ENCODE assay signal across 12 cellular contexts in the genomic region with DNA sequence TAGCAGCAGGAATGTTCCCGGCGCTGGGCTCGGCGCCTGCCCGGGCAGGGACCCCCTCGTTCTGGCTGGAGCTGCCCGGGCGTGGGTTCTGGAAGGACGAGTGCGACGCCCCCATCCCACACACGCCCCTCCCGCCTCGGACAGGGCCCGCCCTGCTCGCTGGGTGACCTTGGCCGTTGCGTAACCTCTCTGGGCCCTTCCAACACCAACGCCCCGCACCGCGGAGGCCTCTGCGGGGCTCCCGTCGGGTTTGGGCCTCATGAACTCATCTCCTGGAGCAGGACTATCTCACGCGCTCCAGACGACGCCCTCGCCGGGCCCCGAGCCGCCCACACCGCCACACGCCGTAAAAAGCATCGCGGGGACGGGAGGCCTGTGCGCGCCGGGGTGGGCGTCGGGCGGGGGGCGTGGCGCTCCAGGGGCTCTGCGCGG. TPM values are rescaled to one million over a fixed set of nuclear protein-coding genes. Genes with fewer than 3 reads are reported as not detected.
DNase-seq lines count a peak whose midpoint lies in the region; ATAC-seq and TF ChIP-seq lines count a peak whose summit lies in the region.
"Had no signal": no experiment of that assay in that cellular context is flagged by ENCODE, and none has a peak within 500 bp of the region (broad histone marks: within the 10 kb centered on the region; RNA-seq: fewer than 3 reads in every experiment).

No MANE protein-coding gene starts in this region.

- TF ChIP-seq POLR2A in esophagus squamous epithelium (IDR thresholded peaks at IDR 0.05) = no peak
- TF ChIP-seq POLR2A in tibial nerve (IDR thresholded peaks at IDR 0.05) = peak in 1 of 2 donors; percentile 38

- 30 to 50% methylated on average over 2 of the region's 49 CpGs for WGBS in esophagus squamous epithelium, 2 donors
- 28% methylated on average over 12 of the region's 49 CpGs; no CpG with 5 or more reads in 1 of the 2 donors for WGBS in tibial nerve, 2 donors

- no peaks in the 10 kb centered on the region for H3K27me3 ChIP-seq in NT2/D1 (ENCODE audit: insufficient read depth, insufficient read length)
- peaks cover 0 to 30% (median 1%) of the 10 kb centered on the region in 4 donors for H3K27me3 ChIP-seq in esophagus squamous epithelium
- no peaks in the 10 kb centered on the region for H3K27me3 ChIP-seq in tibial nerve

- intact Hi-C loops in esophagus squamous epithelium (cut with DNase I) = no loop called here

- DNase-seq in NT2/D1 (ENCODE audit: low read depth, low spot score) (no peak), esophagus squamous epithelium (lab: John Stamatoyannopoulos, UW) (no peak), medulla oblongata (ENCODE audit: extremely low spot score) (peak; percentile 64), tibial nerve (ENCODE audit: low spot score in 2 of 2) (peak; percentile 37 to 58), occipital lobe (lab: John Stamatoyannopoulos, UW) (no peak), NCI-H1048 (lab: John Stamatoyannopoulos, UW) (no peak)
- DNase-seq in activated T-cell treated with anti-CD3 and anti-CD28 coated beads, Interleukin-2, amount 50 U/mL, for 48 hours = no peak
- DNase-seq: activated CD4-positive, alpha-beta T cell treated with anti-CD3 and anti-CD28 coated beads for 48 hours; DND-41; naive B cell; NCI-H2081 treated with DMSO at 0.1 percent for 48 hours had no signal

- ATAC-seq in GM21367 (IDR thresholded peaks at IDR 0.05; ENCODE audit: unreplicated experiment) = no peak

- H3K9ac ChIP-seq in NT2/D1 (ENCODE audit: insufficient read length, low read depth) = peak overlapping the region; percentile 10

- H3K36me3 ChIP-seq in NT2/D1 (ENCODE audit: insufficient read depth, insufficient read length, low read length) = peaks cover 4% of the 10 kb centered on the region
- H3K36me3 ChIP-seq in esophagus squamous epithelium = no peaks in the 10 kb centered on the region
- H3K36me3 ChIP-seq in tibial nerve = peaks cover 0 to 16% (median 0%) of the 10 kb centered on the region in 3 donors

- H3K4me1 ChIP-seq in NT2/D1 (ENCODE audit: insufficient read depth, insufficient read length) (peaks cover 17% of the 10 kb centered on the region), esophagus squamous epithelium (peaks cover 12 to 35% (median 15%) of the 10 kb centered on the region in 3 donors), tibial nerve (peaks cover 4 to 50% (median 23%) of the 10 kb centered on the region in 4 donors)

- no peak for TF ChIP-seq CTCF in esophagus squamous epithelium (IDR thresholded peaks at IDR 0.05)
- TF ChIP-seq CTCF in tibial nerve (IDR thresholded peaks at IDR 0.05) = no peak

- H3K9me3 ChIP-seq in NT2/D1 (ENCODE audit: insufficient read depth, low read length) = no peaks in the 10 kb centered on the region
- peaks cover 0 to 9% (median 0%) of the 10 kb centered on the region in 3 donors for H3K9me3 ChIP-seq in esophagus squamous epithelium
- peaks cover 0 to 8% (median 0%) of the 10 kb centered on the region in 4 donors for H3K9me3 ChIP-seq in tibial nerve

- peak in 1 of 2 donors; percentile 46 for TF ChIP-seq EP300 in tibial nerve (IDR thresholded peaks at IDR 0.05)

- H3K4me3 ChIP-seq in NT2/D1 (ENCODE audit: insufficient read length, low read depth) (no peak overlapping the region), esophagus squamous epithelium (peak overlapping the region in 2 of 4 donors; percentile 18 to 43), tibial nerve (peak overlapping the region in 2 of 4 donors; percentile 14 to 33)

- H3K27ac ChIP-seq in esophagus squamous epithelium = peak overlapping the region; percentile 14 to 87 (median 70)
- peak overlapping the region; percentile 60 to 93 (median 87) for H3K27ac ChIP-seq in tibial nerve

RNA-seq across cellular contexts. Expression of a gene that starts 10.4 kb away (rescaled TPM):
- total RNA-seq in esophagus squamous epithelium = 10 to 100 TPM in 1 of 4 donors, 1 to 10 TPM in 3; 2.6 to 19.3 (median 6.5) TPM
- 100 to 1,000 TPM in 1 of 4 donors, 10 to 100 TPM in 3; 65.7 to 101 (median 98.0) TPM for total RNA-seq in tibial nerve
- total RNA-seq in occipital lobe = 95.9 TPM

RNA-seq across cellular contexts. Expression of a gene that starts 23.8 kb away (rescaled TPM):
- not detected for total RNA-seq in esophagus squamous epithelium
- total RNA-seq in tibial nerve = not detected
- total RNA-seq in occipital lobe = not detected

RNA-seq across cellular contexts. Expression of a gene that starts 31.8 kb away (rescaled TPM):
- total RNA-seq in esophagus squamous epithelium = 1 to 10 TPM in 2 of 4 donors, under 1 TPM in 1, not detected in 1; 0.11 to 1.3 (median 1.0) TPM
- total RNA-seq in tibial nerve = under 1 TPM in 2 of 4 donors, not detected in 2; 0.20 to 0.30 TPM
- total RNA-seq in occipital lobe = not detected

RNA-seq across cellular contexts. Expression of a gene that starts 42.9 kb away (rescaled TPM):
- total RNA-seq in esophagus squamous epithelium = 10 to 100 TPM in 3 of 4 donors, 1 to 10 TPM in 1; 4.4 to 43.3 (median 17.7) TPM
- 100 to 1,000 TPM; 582 to 977 (median 642) TPM for total RNA-seq in tibial nerve
- 3.3 TPM for total RNA-seq in occipital lobe

RNA-seq across cellular contexts. Expression of a gene that starts 56.1 kb away (rescaled TPM):
- total RNA-seq in esophagus squamous epithelium = 100 to 1,000 TPM in 2 of 4 donors, 10 to 100 TPM in 2; 82.1 to 118 (median 98.4) TPM
- 10 to 100 TPM; 38.0 to 90.9 (median 55.3) TPM for total RNA-seq in tibial nerve
- 10.8 TPM for total RNA-seq in occipital lobe

Comparison
In these comparisons a context has a peak if more than half of its experiments do, and no peak if none do; other contexts are left out.
1. DNase-seq: peak in medulla oblongata (single experiment) and tibial nerve (2 of 2); none in NT2/D1 (single experiment), esophagus squamous epithelium (single experiment), occipital lobe (single experiment), activated T-cell treated with anti-CD3 and anti-CD28 coated beads, Interleukin-2, amount 50 U/mL, for 48 hours (0 of 2) and NCI-H1048 (single experiment).